Comparison of ENCODE assay signal across 26 cellular contexts in the genomic region with DNA sequence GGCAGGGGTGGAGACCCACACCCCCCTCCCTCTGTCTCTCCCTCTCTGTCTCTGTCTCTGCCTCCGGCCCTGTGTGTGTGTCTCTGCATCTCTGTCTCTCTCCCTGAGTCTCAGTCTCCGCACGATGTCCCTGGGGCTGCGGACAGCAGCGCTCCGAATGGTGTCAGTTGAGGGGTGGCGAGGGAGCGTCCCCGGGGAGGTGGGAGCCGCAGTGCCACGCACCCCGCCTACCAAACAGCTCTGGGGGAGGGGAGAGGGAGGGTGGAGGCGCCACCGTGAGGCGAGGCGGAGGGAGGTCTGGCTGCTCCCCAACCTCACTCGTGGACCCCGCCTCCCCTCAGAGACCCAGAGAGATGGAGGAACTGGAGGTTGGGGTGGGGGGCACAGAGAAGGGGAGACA. TPM values are rescaled to one million over a fixed set of nuclear protein-coding genes. Genes with fewer than 3 reads are reported as not detected.
DNase-seq lines count a peak whose midpoint lies in the region; ATAC-seq and TF ChIP-seq lines count a peak whose summit lies in the region.
"Had no signal": no experiment of that assay in that cellular context is flagged by ENCODE, and none has a peak within 500 bp of the region (broad histone marks: within the 10 kb centered on the region; RNA-seq: fewer than 3 reads in every experiment).

No MANE protein-coding gene starts in this region.

- H3K4me3 ChIP-seq in right cardiac atrium (ENCODE audit: low read length) (no peak overlapping the region), spleen (no peak overlapping the region), esophagus squamous epithelium (no peak overlapping the region), left lung (no peak overlapping the region)
- H3K4me3 ChIP-seq: gastroesophageal sphincter, ovary, uterus had no signal

- WGBS in right cardiac atrium, result 5% methylated on average over 18 of the region's 18 CpGs
- 11 to 44% (median 16%) methylated on average over 14 to 18 of the region's 18 CpGs for WGBS in spleen, 5 donors
- WGBS in esophagus squamous epithelium, 2 donors, result no CpG with 5 or more reads among the region's 18 CpGs

- H3K4me1 ChIP-seq in right cardiac atrium (ENCODE audit: control insufficient read depth, insufficient read depth, low read length) (no peaks in the 10 kb centered on the region), spleen (peaks cover 0 to 48% (median 13%) of the 10 kb centered on the region in 6 donors), esophagus squamous epithelium (peaks cover 0 to under 1% (median 0%) of the 10 kb centered on the region in 3 donors), left lung (no peaks in the 10 kb centered on the region)
- H3K4me1 ChIP-seq: uterus had no signal

- TF ChIP-seq POLR2A in spleen (IDR thresholded peaks at IDR 0.05) (no peak), esophagus squamous epithelium (IDR thresholded peaks at IDR 0.05) (no peak)

- peaks cover 19% of the 10 kb centered on the region for H3K27me3 Mint-ChIP-seq in T-helper 17 cell

- DNase-seq in right cardiac atrium (peak in 2 of 3 donors; percentile 36 to 40), Right ventricle myocardium superior (no peak), T-helper 17 cell (no peak), spleen (peak; percentile 75), esophagus squamous epithelium (lab: John Stamatoyannopoulos, UW) (no peak), left lung (no peak)
- DNase-seq: activated CD8-positive, alpha-beta memory T cell treated with anti-CD3 and anti-CD28 coated beads, Interleukin-2, amount 50 U/mL, for 4 hours; activated naive CD8-positive, alpha-beta T cell treated with anti-CD3 and anti-CD28 coated beads for 36 hours; C1 segment of cervical spinal cord; effector CD4-positive, alpha-beta T cell; IMR-90; NCI-H1436; NCI-H526 treated with DMSO at 0.1 percent for 48 hours; ovary; SHP77; T-helper 1 cell; uterus had no signal

- H3K27ac Mint-ChIP-seq in T-helper 17 cell, result peak overlapping the region; percentile 53
- H3K27ac Mint-ChIP-seq: activated T-helper 2 cell treated with anti-CD3 and anti-CD28 coated beads, Interferon-gamma antibody, Interleukin-2, Interleukin-4, amounts not matched to agents 10 μg/mL and 5 μg/mL and 100 μg/mL, durations not matched to agents 14 hours and 24 hours and 36 hours had no signal

- peaks cover 12% of the 10 kb centered on the region for H3K36me3 Mint-ChIP-seq in T-helper 17 cell (ENCODE audit: low read depth)

- no peak overlapping the region for H3K4me3 Mint-ChIP-seq in T-helper 17 cell
- H3K4me3 Mint-ChIP-seq: activated naive CD8-positive, alpha-beta T cell treated with anti-CD3 and anti-CD28 coated beads for 36 hours had no signal

- no peaks in the 10 kb centered on the region for H3K36me3 ChIP-seq in spleen
- no peaks in the 10 kb centered on the region for H3K36me3 ChIP-seq in esophagus squamous epithelium
- no peaks in the 10 kb centered on the region for H3K36me3 ChIP-seq in left lung
- H3K36me3 ChIP-seq: gastroesophageal sphincter, ovary, uterus had no signal

- ATAC-seq in right cardiac atrium (no peak), Right ventricle myocardium superior (ENCODE audit: poor library complexity) (no peak), T-helper 17 cell (no peak), left lung (no peak)
- ATAC-seq: gastroesophageal sphincter, sciatic nerve had no signal

- no peaks in the 10 kb centered on the region for H3K27me3 ChIP-seq in right cardiac atrium (ENCODE audit: control insufficient read depth, insufficient read depth)
- H3K27me3 ChIP-seq in spleen (replicated peaks in 1 of 7), result peaks cover 0 to 83% (median 66%) of the 10 kb centered on the region in 7 donors
- H3K27me3 ChIP-seq in esophagus squamous epithelium, result peaks cover under 1 to 100% (median 37%) of the 10 kb centered on the region in 4 donors
- H3K27me3 ChIP-seq in left lung, result peaks cover 33 to 98% of the 10 kb centered on the region in 2 donors

- H3K9me3 ChIP-seq in right cardiac atrium (ENCODE audit: control insufficient read depth, low read length), result no peaks in the 10 kb centered on the region
- H3K9me3 ChIP-seq in T-helper 17 cell (ENCODE audit: control insufficient read depth, low read length, poor library complexity, severe bottlenecking), result no peaks in the 10 kb centered on the region
- no peaks in the 10 kb centered on the region for H3K9me3 ChIP-seq in spleen
- no peaks in the 10 kb centered on the region for H3K9me3 ChIP-seq in esophagus squamous epithelium
- no peaks in the 10 kb centered on the region for H3K9me3 ChIP-seq in left lung
- H3K9me3 ChIP-seq: gastroesophageal sphincter, ovary, uterus had no signal

- no peak for TF ChIP-seq CTCF in spleen (IDR thresholded peaks at IDR 0.05 in 8 of 11, conservative IDR thresholded peaks at IDR 0.05 in 3 of 11)
- no peak for TF ChIP-seq CTCF in esophagus squamous epithelium (IDR thresholded peaks at IDR 0.05)
- TF ChIP-seq CTCF in left lung (IDR thresholded peaks at IDR 0.05), result no peak

- intact Hi-C loops in right cardiac atrium (cut with DNase I) (no loop called here), Right ventricle myocardium superior (cut with DNase I) (no loop called here), spleen (cut with DNase I; ENCODE audit: low total_unique reads) (no loop called here), esophagus squamous epithelium (cut with DNase I) (no loop called here), left lung (cut with DNase I) (no loop called here)

- H3K27ac ChIP-seq in right cardiac atrium (ENCODE audit: low read length) (no peak overlapping the region), spleen (no peak overlapping the region), esophagus squamous epithelium (no peak overlapping the region), left lung (no peak overlapping the region)
- H3K27ac ChIP-seq: gastroesophageal sphincter, HL-60, ovary, uterus had no signal

- H3K4me1 Mint-ChIP-seq in T-helper 17 cell, result peaks cover 16% of the 10 kb centered on the region

RNA-seq across cellular contexts. Expression of a gene that starts 7.4 kb away (rescaled TPM):
- total RNA-seq in right cardiac atrium, result under 1 TPM in 1 of 4 donors, not detected in 3; 0.20 TPM
- polyA plus RNA-seq in right cardiac atrium, result 0.02 TPM
- total RNA-seq in Right ventricle myocardium superior, result not detected
- total RNA-seq in T-helper 17 cell, result 1 to 10 TPM; 2.4 to 3.1 TPM
- total RNA-seq in spleen, result 1 to 10 TPM in 5 of 7 donors, under 1 TPM in 2; 0.46 to 3.0 (median 1.6) TPM
- polyA plus RNA-seq in spleen, result 1 to 10 TPM; 2.2 to 2.4 (median 2.2) TPM
- not detected for total RNA-seq in esophagus squamous epithelium
- under 1 TPM; 0.15 to 0.34 TPM for total RNA-seq in left lung
- total RNA-seq: cerebellum, gastroesophageal sphincter, IMR-90, kidney epithelial cell, MCF 10A, temporal lobe had no signal
- polyA plus RNA-seq: IMR-90 had no signal

RNA-seq across cellular contexts. Expression of a gene that starts 37.9 kb away (rescaled TPM):
- total RNA-seq in right cardiac atrium (10 to 100 TPM; 39.7 to 43.9 (median 40.8) TPM), Right ventricle myocardium superior (30.1 TPM), T-helper 17 cell (100 to 1,000 TPM; 929 to 961 TPM), spleen (100 to 1,000 TPM; 238 to 473 (median 382) TPM), esophagus squamous epithelium (10 to 100 TPM; 31.0 to 59.5 (median 56.2) TPM), left lung (100 to 1,000 TPM; 129 to 202 TPM)
- polyA plus RNA-seq in right cardiac atrium (42.8 TPM), spleen (100 to 1,000 TPM; 314 to 543 (median 478) TPM)

RNA-seq across cellular contexts. Expression of a gene that starts 38.2 kb away (rescaled TPM):
- 100 to 1,000 TPM in 1 of 4 donors, 10 to 100 TPM in 3; 79.6 to 113 (median 90.3) TPM for total RNA-seq in right cardiac atrium
- 140 TPM for polyA plus RNA-seq in right cardiac atrium
- 62.1 TPM for total RNA-seq in Right ventricle myocardium superior
- 10 to 100 TPM; 90.1 to 98.3 TPM for total RNA-seq in T-helper 17 cell
- 100 to 1,000 TPM in 5 of 7 donors, 10 to 100 TPM in 2; 85.6 to 154 (median 123) TPM for total RNA-seq in spleen
- 100 to 1,000 TPM; 110 to 165 (median 145) TPM for polyA plus RNA-seq in spleen
- 100 to 1,000 TPM in 3 of 4 donors, 10 to 100 TPM in 1; 47.4 to 113 (median 103) TPM for total RNA-seq in esophagus squamous epithelium
- 100 to 1,000 TPM; 175 to 186 TPM for total RNA-seq in left lung

RNA-seq across cellular contexts. Expression of a gene that starts 43.8 kb away (rescaled TPM):
- under 1 TPM in 2 of 4 donors, not detected in 2; 0.37 to 0.58 TPM for total RNA-seq in right cardiac atrium
- polyA plus RNA-seq in right cardiac atrium, result 0.09 TPM
- total RNA-seq in Right ventricle myocardium superior, result not detected
- 10 to 100 TPM in 1 of 2 donors, 1 to 10 TPM in 1; 1.6 to 27.3 TPM for total RNA-seq in T-helper 17 cell
- total RNA-seq in spleen, result 100 to 1,000 TPM; 222 to 361 (median 269) TPM
- 1,000 to 10,000 TPM in 1 of 3 donors, 100 to 1,000 TPM in 2; 748 to 1,033 (median 986) TPM for polyA plus RNA-seq in spleen
- total RNA-seq in esophagus squamous epithelium, result 1 to 10 TPM in 2 of 4 donors, not detected in 2; 1.7 to 3.1 TPM
- 1 to 10 TPM in 1 of 2 donors, under 1 TPM in 1; 0.99 to 2.1 TPM for total RNA-seq in left lung
- total RNA-seq: A172, cerebellum, IMR-90, kidney epithelial cell, MCF 10A, temporal lobe had no signal

Comparison
In these comparisons a context has a peak if more than half of its experiments do, and no peak if none do; other contexts are left out.
1. DNase-seq: peak in right cardiac atrium (2 of 3) and spleen (single experiment); none in Right ventricle myocardium superior (single experiment), T-helper 17 cell (0 of 3), esophagus squamous epithelium (single experiment) and left lung (0 of 2).